ENCODE assay signal across 1 cellular context in the genomic region with DNA sequence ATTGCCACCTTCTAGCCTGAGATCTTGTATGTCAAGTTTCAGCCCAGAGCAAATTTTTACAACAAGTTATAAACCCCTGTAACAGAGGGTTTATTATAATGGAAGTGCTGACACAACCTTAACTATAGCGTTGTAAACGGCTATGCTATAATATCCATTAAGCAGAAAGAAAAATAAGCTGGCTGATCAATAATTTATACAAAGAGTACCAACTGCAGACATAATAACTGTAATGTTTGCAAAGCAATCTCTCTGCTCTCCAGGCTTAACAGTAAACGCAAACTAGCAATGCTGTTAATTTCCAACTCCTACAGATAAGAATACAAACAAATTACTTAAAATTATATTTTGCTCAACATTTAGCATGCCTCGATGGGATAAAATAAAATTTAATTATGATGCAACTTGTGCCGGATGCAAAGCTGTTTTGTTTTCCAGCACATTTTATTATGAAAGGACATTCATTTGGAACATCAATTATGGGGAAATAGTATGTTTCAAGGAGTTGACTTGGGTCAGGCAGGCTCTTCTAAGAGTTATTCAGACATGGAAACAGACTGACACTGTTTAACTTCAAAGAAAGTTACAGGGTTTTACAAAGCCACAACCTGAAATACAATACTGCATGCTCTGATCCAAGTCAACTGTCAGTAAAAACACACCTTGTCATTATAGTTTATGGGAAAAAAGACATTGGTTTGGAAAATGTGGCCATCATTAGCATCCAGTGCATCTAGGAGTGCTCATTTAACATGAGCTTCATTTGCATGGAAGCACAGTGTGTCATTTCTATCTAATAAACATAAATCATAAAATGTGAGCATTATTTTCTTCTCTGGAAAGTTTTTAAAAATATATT.
TF ChIP-seq lines count a peak whose summit lies in the region.

No MANE protein-coding gene starts in this region.

TF ChIP-seq in HEK293, 187 proteins besides CTCF, POLR2A, EP300 and RAD21 (continued from another document and continues in another):
- TF ChIP-seq, protein P1, sequence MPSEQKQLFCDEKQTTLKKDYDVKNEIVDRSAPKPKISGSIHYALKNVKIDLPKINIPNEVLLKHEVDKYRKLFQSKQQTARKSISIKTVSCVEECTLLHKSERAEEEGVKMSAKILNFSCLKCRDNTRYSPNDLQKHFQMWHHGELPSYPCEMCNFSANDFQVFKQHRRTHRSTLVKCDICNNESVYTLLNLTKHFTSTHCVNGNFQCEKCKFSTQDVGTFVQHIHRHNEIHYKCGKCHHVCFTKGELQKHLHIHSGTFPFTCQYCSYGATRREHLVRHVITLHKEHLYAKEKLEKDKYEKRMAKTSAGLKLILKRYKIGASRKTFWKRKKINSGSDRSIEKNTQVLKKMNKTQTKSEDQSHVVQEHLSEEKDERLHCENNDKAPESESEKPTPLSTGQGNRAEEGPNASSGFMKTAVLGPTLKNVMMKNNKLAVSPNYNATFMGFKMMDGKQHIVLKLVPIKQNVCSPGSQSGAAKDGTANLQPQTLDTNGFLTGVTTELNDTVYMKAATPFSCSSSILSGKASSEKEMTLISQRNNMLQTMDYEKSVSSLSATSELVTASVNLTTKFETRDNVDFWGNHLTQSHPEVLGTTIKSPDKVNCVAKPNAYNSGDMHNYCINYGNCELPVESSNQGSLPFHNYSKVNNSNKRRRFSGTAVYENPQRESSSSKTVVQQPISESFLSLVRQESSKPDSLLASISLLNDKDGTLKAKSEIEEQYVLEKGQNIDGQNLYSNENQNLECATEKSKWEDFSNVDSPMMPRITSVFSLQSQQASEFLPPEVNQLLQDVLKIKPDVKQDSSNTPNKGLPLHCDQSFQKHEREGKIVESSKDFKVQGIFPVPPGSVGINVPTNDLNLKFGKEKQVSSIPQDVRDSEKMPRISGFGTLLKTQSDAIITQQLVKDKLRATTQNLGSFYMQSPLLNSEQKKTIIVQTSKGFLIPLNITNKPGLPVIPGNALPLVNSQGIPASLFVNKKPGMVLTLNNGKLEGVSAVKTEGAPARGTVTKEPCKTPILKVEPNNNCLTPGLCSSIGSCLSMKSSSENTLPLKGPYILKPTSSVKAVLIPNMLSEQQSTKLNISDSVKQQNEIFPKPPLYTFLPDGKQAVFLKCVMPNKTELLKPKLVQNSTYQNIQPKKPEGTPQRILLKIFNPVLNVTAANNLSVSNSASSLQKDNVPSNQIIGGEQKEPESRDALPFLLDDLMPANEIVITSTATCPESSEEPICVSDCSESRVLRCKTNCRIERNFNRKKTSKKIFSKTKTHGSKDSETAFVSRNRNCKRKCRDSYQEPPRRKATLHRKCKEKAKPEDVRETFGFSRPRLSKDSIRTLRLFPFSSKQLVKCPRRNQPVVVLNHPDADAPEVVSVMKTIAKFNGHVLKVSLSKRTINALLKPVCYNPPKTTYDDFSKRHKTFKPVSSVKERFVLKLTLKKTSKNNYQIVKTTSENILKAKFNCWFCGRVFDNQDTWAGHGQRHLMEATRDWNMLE (tag by site-specific recombination; conservative IDR thresholded peaks at IDR 0.05; ENCODE audit: low read depth): no peak
- TF ChIP-seq SP2 (tag by site-specific recombination; IDR thresholded peaks at IDR 0.05) (no peak), TRIM28 (IDR thresholded peaks at IDR 0.05; ENCODE audit: borderline replicate concordance, low read length) (peak; percentile 57), ZNF510 (tag by site-specific recombination; IDR thresholded peaks at IDR 0.05; ENCODE audit: insufficient replicate concordance) (no peak), ZNF701 (tag by site-specific recombination; IDR thresholded peaks at IDR 0.05) (no peak), MYNN (tag by site-specific recombination; IDR thresholded peaks at IDR 0.05; ENCODE audit: borderline replicate concordance) (0 out of 2 replicates have a peak, but pooled peaks have one; percentile 26), ZBTB21 (tag by site-specific recombination; IDR thresholded peaks at IDR 0.05) (no peak), ZNF843 (tag by site-specific recombination; IDR thresholded peaks at IDR 0.05) (peak; percentile 75), ZNF776 (tag by site-specific recombination; IDR thresholded peaks at IDR 0.05; ENCODE audit: borderline replicate concordance) (no peak), ZNF112 (tag by site-specific recombination; IDR thresholded peaks at IDR 0.05) (no peak), ZNF132 (tag by site-specific recombination; IDR thresholded peaks at IDR 0.05; ENCODE audit: borderline replicate concordance) (no peak), FEZF1 (tag by site-specific recombination; IDR thresholded peaks at IDR 0.05) (peak; percentile 85), ZNF530 (tag by site-specific recombination; IDR thresholded peaks at IDR 0.05; ENCODE audit: low read depth) (no peak), ZNF549 (tag by site-specific recombination; IDR thresholded peaks at IDR 0.05) (no peak), ZNF341 (tag by site-specific recombination; IDR thresholded peaks at IDR 0.05; ENCODE audit: low read depth) (peak; percentile 45), ZNF146 (tag by site-specific recombination; IDR thresholded peaks at IDR 0.05) (no peak), GLI4 (tag by site-specific recombination; IDR thresholded peaks at IDR 0.05) (no peak), ZNF23 (tag by site-specific recombination; IDR thresholded peaks at IDR 0.05; ENCODE audit: borderline replicate concordance) (no peak), ZNF248 (tag by site-specific recombination; IDR thresholded peaks at IDR 0.05) (no peak), GLI2 (tag by site-specific recombination; IDR thresholded peaks at IDR 0.05; ENCODE audit: borderline replicate concordance, low read depth) (0 out of 2 replicates have a peak, but pooled peaks have one; percentile 60), KLF7 (tag by site-specific recombination; IDR thresholded peaks at IDR 0.05; ENCODE audit: borderline replicate concordance) (no peak), SP3 (tag by site-specific recombination; IDR thresholded peaks at IDR 0.05) (no peak), REPIN1 (tag by site-specific recombination; IDR thresholded peaks at IDR 0.05; ENCODE audit: low read depth) (no peak), ZFP41 (tag by site-specific recombination; IDR thresholded peaks at IDR 0.05; ENCODE audit: borderline replicate concordance) (no peak)
- TF ChIP-seq, protein P2, sequence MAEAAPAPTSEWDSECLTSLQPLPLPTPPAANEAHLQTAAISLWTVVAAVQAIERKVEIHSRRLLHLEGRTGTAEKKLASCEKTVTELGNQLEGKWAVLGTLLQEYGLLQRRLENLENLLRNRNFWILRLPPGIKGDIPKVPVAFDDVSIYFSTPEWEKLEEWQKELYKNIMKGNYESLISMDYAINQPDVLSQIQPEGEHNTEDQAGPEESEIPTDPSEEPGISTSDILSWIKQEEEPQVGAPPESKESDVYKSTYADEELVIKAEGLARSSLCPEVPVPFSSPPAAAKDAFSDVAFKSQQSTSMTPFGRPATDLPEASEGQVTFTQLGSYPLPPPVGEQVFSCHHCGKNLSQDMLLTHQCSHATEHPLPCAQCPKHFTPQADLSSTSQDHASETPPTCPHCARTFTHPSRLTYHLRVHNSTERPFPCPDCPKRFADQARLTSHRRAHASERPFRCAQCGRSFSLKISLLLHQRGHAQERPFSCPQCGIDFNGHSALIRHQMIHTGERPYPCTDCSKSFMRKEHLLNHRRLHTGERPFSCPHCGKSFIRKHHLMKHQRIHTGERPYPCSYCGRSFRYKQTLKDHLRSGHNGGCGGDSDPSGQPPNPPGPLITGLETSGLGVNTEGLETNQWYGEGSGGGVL (tag by site-specific recombination; IDR thresholded peaks at IDR 0.05): no peak
- TF ChIP-seq, protein P3, sequence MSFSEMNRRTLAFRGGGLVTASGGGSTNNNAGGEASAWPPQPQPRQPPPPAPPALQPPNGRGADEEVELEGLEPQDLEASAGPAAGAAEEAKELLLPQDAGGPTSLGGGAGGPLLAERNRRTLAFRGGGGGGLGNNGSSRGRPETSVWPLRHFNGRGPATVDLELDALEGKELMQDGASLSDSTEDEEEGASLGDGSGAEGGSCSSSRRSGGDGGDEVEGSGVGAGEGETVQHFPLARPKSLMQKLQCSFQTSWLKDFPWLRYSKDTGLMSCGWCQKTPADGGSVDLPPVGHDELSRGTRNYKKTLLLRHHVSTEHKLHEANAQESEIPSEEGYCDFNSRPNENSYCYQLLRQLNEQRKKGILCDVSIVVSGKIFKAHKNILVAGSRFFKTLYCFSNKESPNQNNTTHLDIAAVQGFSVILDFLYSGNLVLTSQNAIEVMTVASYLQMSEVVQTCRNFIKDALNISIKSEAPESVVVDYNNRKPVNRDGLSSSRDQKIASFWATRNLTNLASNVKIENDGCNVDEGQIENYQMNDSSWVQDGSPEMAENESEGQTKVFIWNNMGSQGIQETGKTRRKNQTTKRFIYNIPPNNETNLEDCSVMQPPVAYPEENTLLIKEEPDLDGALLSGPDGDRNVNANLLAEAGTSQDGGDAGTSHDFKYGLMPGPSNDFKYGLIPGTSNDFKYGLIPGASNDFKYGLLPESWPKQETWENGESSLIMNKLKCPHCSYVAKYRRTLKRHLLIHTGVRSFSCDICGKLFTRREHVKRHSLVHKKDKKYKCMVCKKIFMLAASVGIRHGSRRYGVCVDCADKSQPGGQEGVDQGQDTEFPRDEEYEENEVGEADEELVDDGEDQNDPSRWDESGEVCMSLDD (tag by site-specific recombination; IDR thresholded peaks at IDR 0.05): no peak
- TF ChIP-seq, protein P4, sequence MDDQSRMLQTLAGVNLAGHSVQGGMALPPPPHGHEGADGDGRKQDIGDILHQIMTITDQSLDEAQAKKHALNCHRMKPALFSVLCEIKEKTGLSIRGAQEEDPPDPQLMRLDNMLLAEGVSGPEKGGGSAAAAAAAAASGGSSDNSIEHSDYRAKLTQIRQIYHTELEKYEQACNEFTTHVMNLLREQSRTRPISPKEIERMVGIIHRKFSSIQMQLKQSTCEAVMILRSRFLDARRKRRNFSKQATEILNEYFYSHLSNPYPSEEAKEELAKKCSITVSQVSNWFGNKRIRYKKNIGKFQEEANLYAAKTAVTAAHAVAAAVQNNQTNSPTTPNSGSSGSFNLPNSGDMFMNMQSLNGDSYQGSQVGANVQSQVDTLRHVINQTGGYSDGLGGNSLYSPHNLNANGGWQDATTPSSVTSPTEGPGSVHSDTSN (CRISPR knock-in tag; IDR thresholded peaks at IDR 0.05): no peak
- TF ChIP-seq, protein P5, sequence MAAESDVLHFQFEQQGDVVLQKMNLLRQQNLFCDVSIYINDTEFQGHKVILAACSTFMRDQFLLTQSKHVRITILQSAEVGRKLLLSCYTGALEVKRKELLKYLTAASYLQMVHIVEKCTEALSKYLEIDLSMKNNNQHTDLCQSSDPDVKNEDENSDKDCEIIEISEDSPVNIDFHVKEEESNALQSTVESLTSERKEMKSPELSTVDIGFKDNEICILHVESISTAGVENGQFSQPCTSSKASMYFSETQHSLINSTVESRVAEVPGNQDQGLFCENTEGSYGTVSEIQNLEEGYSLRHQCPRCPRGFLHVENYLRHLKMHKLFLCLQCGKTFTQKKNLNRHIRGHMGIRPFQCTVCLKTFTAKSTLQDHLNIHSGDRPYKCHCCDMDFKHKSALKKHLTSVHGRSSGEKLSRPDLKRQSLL (tag by site-specific recombination; IDR thresholded peaks at IDR 0.05): no peak
- TF ChIP-seq, protein P6, sequence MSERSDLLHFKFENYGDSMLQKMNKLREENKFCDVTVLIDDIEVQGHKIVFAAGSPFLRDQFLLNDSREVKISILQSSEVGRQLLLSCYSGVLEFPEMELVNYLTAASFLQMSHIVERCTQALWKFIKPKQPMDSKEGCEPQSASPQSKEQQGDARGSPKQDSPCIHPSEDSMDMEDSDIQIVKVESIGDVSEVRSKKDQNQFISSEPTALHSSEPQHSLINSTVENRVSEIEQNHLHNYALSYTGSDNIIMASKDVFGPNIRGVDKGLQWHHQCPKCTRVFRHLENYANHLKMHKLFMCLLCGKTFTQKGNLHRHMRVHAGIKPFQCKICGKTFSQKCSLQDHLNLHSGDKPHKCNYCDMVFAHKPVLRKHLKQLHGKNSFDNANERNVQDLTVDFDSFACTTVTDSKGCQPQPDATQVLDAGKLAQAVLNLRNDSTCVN (tag by site-specific recombination; optimal IDR thresholded peaks at IDR 0.05): no peak
- TF ChIP-seq, protein P7, sequence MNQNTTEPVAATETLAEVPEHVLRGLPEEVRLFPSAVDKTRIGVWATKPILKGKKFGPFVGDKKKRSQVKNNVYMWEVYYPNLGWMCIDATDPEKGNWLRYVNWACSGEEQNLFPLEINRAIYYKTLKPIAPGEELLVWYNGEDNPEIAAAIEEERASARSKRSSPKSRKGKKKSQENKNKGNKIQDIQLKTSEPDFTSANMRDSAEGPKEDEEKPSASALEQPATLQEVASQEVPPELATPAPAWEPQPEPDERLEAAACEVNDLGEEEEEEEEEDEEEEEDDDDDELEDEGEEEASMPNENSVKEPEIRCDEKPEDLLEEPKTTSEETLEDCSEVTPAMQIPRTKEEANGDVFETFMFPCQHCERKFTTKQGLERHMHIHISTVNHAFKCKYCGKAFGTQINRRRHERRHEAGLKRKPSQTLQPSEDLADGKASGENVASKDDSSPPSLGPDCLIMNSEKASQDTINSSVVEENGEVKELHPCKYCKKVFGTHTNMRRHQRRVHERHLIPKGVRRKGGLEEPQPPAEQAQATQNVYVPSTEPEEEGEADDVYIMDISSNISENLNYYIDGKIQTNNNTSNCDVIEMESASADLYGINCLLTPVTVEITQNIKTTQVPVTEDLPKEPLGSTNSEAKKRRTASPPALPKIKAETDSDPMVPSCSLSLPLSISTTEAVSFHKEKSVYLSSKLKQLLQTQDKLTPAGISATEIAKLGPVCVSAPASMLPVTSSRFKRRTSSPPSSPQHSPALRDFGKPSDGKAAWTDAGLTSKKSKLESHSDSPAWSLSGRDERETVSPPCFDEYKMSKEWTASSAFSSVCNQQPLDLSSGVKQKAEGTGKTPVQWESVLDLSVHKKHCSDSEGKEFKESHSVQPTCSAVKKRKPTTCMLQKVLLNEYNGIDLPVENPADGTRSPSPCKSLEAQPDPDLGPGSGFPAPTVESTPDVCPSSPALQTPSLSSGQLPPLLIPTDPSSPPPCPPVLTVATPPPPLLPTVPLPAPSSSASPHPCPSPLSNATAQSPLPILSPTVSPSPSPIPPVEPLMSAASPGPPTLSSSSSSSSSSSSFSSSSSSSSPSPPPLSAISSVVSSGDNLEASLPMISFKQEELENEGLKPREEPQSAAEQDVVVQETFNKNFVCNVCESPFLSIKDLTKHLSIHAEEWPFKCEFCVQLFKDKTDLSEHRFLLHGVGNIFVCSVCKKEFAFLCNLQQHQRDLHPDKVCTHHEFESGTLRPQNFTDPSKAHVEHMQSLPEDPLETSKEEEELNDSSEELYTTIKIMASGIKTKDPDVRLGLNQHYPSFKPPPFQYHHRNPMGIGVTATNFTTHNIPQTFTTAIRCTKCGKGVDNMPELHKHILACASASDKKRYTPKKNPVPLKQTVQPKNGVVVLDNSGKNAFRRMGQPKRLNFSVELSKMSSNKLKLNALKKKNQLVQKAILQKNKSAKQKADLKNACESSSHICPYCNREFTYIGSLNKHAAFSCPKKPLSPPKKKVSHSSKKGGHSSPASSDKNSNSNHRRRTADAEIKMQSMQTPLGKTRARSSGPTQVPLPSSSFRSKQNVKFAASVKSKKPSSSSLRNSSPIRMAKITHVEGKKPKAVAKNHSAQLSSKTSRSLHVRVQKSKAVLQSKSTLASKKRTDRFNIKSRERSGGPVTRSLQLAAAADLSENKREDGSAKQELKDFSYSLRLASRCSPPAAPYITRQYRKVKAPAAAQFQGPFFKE (tag by site-specific recombination; IDR thresholded peaks at IDR 0.05; ENCODE audit: borderline replicate concordance): no peak
- TF ChIP-seq, protein P8, sequence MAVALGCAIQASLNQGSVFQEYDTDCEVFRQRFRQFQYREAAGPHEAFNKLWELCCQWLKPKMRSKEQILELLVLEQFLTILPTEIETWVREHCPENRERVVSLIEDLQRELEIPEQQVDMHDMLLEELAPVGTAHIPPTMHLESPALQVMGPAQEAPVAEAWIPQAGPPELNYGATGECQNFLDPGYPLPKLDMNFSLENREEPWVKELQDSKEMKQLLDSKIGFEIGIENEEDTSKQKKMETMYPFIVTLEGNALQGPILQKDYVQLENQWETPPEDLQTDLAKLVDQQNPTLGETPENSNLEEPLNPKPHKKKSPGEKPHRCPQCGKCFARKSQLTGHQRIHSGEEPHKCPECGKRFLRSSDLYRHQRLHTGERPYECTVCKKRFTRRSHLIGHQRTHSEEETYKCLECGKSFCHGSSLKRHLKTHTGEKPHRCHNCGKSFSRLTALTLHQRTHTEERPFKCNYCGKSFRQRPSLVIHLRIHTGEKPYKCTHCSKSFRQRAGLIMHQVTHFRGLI (tag by site-specific recombination; IDR thresholded peaks at IDR 0.05): no peak
